Comparison of ENCODE assay signal across 1 cellular context in genomic region chrX:30577362-30577961, GRCh38.
A peak's percentile ranks its signal among the peaks of the same experiment; 100 is the strongest.
TF ChIP-seq lines count a peak whose summit lies in the region.

Gene TASL (minus strand): TSS chrX:30577766. CDS start chrX:30560355, 17,411 bp downstream.

TF ChIP-seq in GM12878, 131 proteins besides CTCF, POLR2A, EP300 and RAD21 (continued from another document and continues in another):
- TF ChIP-seq ZBTB40 (IDR thresholded peaks at IDR 0.05; ENCODE audit: borderline replicate concordance) (no peak), SMARCA5 (IDR thresholded peaks at IDR 0.05) (no peak), MYC (IDR thresholded peaks at IDR 0.05; ENCODE audit: insufficient read depth, insufficient read length, insufficient replicate concordance, low read length, severe bottlenecking) (no peak), NKRF (conservative IDR thresholded peaks at IDR 0.05) (no peak), RELB (IDR thresholded peaks at IDR 0.05; ENCODE audit: low read depth) (peak; percentile 99), ZZZ3 (IDR thresholded peaks at IDR 0.05; ENCODE audit: control insufficient read depth, insufficient read length, low read depth) (no peak), ZSCAN29 (IDR thresholded peaks at IDR 0.05) (no peak), IRF5 (IDR thresholded peaks at IDR 0.05; ENCODE audit: borderline replicate concordance) (no peak), SUZ12 (IDR thresholded peaks at IDR 0.05; ENCODE audit: unreplicated experiment) (no peak), HDAC6 (IDR thresholded peaks at IDR 0.05; ENCODE audit: unreplicated experiment) (no peak), RUNX3 (IDR thresholded peaks at IDR 0.05; ENCODE audit: low read length) (peak; percentile 98), NR2F1 (conservative IDR thresholded peaks at IDR 0.05) (no peak), CHD1 (IDR thresholded peaks at IDR 0.05; ENCODE audit: low read depth, low read length) (no peak), TCF3 (IDR thresholded peaks at IDR 0.05; ENCODE audit: borderline replicate concordance, insufficient read depth, low read depth, low read length) (no peak), SIN3A (IDR thresholded peaks at IDR 0.05; ENCODE audit: low read depth, low read length) (peak; percentile 68; the same call in 1 of the 2 replicates), MXI1 (IDR thresholded peaks at IDR 0.05; ENCODE audit: low read depth, low read length) (peak; percentile 69; the same call in 1 of the 2 replicates), YY1 (IDR thresholded peaks at IDR 0.05; ENCODE audit: low read depth, low read length) (peak; percentile 37; the same call in 1 of the 2 replicates), ZNF384 (IDR thresholded peaks at IDR 0.05; ENCODE audit: borderline replicate concordance, low read depth, low read length) (0 out of 2 replicates have a peak, but pooled peaks have one; percentile 35), TCF7 (IDR thresholded peaks at IDR 0.05; ENCODE audit: borderline replicate concordance) (peak; percentile 89), BRCA1 (IDR thresholded peaks at IDR 0.05; ENCODE audit: low read depth, low read length) (peak; percentile 71), PBX3 (IDR thresholded peaks at IDR 0.05; ENCODE audit: insufficient replicate concordance, low read depth, low read length) (no peak), CEBPB (IDR thresholded peaks at IDR 0.05; ENCODE audit: borderline replicate concordance in 1 of 2, low read depth in 2 of 2, low read length in 2 of 2) (no peak), EZH2 (IDR thresholded peaks at IDR 0.05; ENCODE audit: borderline replicate concordance, control insufficient read depth, low read depth, low read length) (no peak), ZBTB4 (CRISPR knock-in tag; IDR thresholded peaks at IDR 0.05) (no peak), ZNF622 (IDR thresholded peaks at IDR 0.05) (no peak), SREBF2 (IDR thresholded peaks at IDR 0.05; ENCODE audit: low read length) (no peak), YBX1 (IDR thresholded peaks at IDR 0.05) (no peak), ZBTB33 (IDR thresholded peaks at IDR 0.05) (no peak), BCLAF1 (IDR thresholded peaks at IDR 0.05) (no peak), IRF4 (IDR thresholded peaks at IDR 0.05; ENCODE audit: low read depth, low read length) (peak; percentile 76; the same call in 1 of the 2 replicates), ZNF217 (IDR thresholded peaks at IDR 0.05) (no peak), SMC3 (IDR thresholded peaks at IDR 0.05; ENCODE audit: borderline replicate concordance, low read length) (no peak), SMAD1 (IDR thresholded peaks at IDR 0.05; ENCODE audit: low read depth, partially characterized antibody) (peak; percentile 91), ATF2 (IDR thresholded peaks at IDR 0.05; ENCODE audit: low read length) (peak; percentile 72), USF1 (IDR thresholded peaks at IDR 0.05; ENCODE audit: borderline replicate concordance, extremely low read length, insufficient read depth, low read depth, low read length) (no peak), HDGF (IDR thresholded peaks at IDR 0.05) (no peak), ETV6 (conservative IDR thresholded peaks at IDR 0.05 in 1 of 2, IDR thresholded peaks at IDR 0.05 in 1 of 2; ENCODE audit: borderline replicate concordance in 1 of 2, low read depth in 1 of 2) (no peak), SIX5 (IDR thresholded peaks at IDR 0.05; ENCODE audit: low read depth, low read length, severe bottlenecking) (no peak)
